12 cellular contexts compared by ENCODE assay signal in genomic region chr2:214310319-214310718, GRCh38.
A peak's percentile ranks its signal among the peaks of the same experiment; 100 is the strongest.
DNase-seq lines count a peak whose midpoint lies in the region; ATAC-seq, FAIRE-seq and TF ChIP-seq lines count a peak whose summit lies in the region.
"Had no signal": no experiment of that assay in that cellular context is flagged by ENCODE, and none has a peak within 500 bp of the region (broad histone marks: within the 10 kb centered on the region; RNA-seq: fewer than 3 reads in every experiment).

No MANE protein-coding gene starts in this region.

- H3K4me1 ChIP-seq in gastrocnemius medialis: no peaks in the 10 kb centered on the region

- peak; percentile 59 for ATAC-seq in GM19395 (IDR thresholded peaks at IDR 0.05; ENCODE audit: unreplicated experiment)
- peak; percentile 51 for ATAC-seq in HG03159 (IDR thresholded peaks at IDR 0.05; ENCODE audit: unreplicated experiment)
- ATAC-seq in gastrocnemius medialis: no peak

- intact Hi-C loops in gastrocnemius medialis (cut with DNase I; ENCODE audit: low total_unique reads): no loop called here

- H3K27ac ChIP-seq in gastrocnemius medialis: no peak overlapping the region

- TF ChIP-seq CTCF in AG09309 (IDR thresholded peaks at IDR 0.05; ENCODE audit: control insufficient read depth, insufficient read depth, low read depth, low read length, missing control alignments) (peak; percentile 40), bronchial epithelial cell (IDR thresholded peaks at IDR 0.05; ENCODE audit: insufficient read depth, low read length, severe bottlenecking) (peak; percentile 61), gastrocnemius medialis (IDR thresholded peaks at IDR 0.05 in 4 of 5, conservative IDR thresholded peaks at IDR 0.05 in 1 of 5) (no peak)

- TF ChIP-seq POLR2A in gastrocnemius medialis (IDR thresholded peaks at IDR 0.05): no peak

- in situ Hi-C loops in gastrocnemius medialis (cut with MboI; ENCODE audit: low sequenced_read_pairs in 4 of 4): no loop called here

- H3K9me3 ChIP-seq in gastrocnemius medialis: no peaks in the 10 kb centered on the region

- H3K27me3 ChIP-seq in bronchial epithelial cell (ENCODE audit: control insufficient read depth, insufficient read depth, low read length) (no peaks in the 10 kb centered on the region), gastrocnemius medialis (no peaks in the 10 kb centered on the region)

- H3K4me3 ChIP-seq in AG09309 (ENCODE audit: control insufficient read depth, low read depth, low read length) (no peak overlapping the region), bronchial epithelial cell (ENCODE audit: low read depth, low read length) (no peak overlapping the region), gastrocnemius medialis (no peak overlapping the region)

- FAIRE-seq in bronchial epithelial cell (lab: Jason Lieb, UNC): no peak
- FAIRE-seq: endothelial cell of umbilical vein, RCC 7860 had no signal

- DNase-seq in AG09309 (ENCODE audit: low read depth) (no peak), bronchial epithelial cell (ENCODE audit: low read depth) (peak; percentile 28), DMS153 treated with DMSO at 0.1 percent for 48 hours (lab: John Stamatoyannopoulos, UW; ENCODE audit: unreplicated experiment) (no peak), gastrocnemius medialis (no peak)
- no peak for DNase-seq in activated CD8-positive, alpha-beta memory T cell treated with anti-CD3 and anti-CD28 coated beads, Interleukin-2, amount 50 U/mL, for 4 hours
- DNase-seq in activated effector memory CD4-positive, alpha-beta T cell treated with Interleukin-2 at 50 U/mL for 16 hours: no peak
- DNase-seq: C1 segment of cervical spinal cord, naive B cell had no signal

- H3K36me3 ChIP-seq in bronchial epithelial cell (ENCODE audit: control insufficient read depth, insufficient read depth, low read length) (no peaks in the 10 kb centered on the region), gastrocnemius medialis (no peaks in the 10 kb centered on the region)

Comparison
In these comparisons a context has a peak if more than half of its experiments do, and no peak if none do; other contexts are left out.
1. CTCF ChIP-seq: peak in AG09309 (single experiment) and bronchial epithelial cell (single experiment); none in gastrocnemius medialis (0 of 5).
2. ATAC-seq: peak in GM19395 (single experiment) and HG03159 (single experiment); none in gastrocnemius medialis (0 of 2).